Comparison of ENCODE assay signal across 32 cellular contexts in genomic region chr3:22012471-22012870, GRCh38.
A peak's percentile ranks its signal among the peaks of the same experiment; 100 is the strongest.
DNase-seq lines count a peak whose midpoint lies in the region; ATAC-seq and TF ChIP-seq lines count a peak whose summit lies in the region.
"Had no signal": no experiment of that assay in that cellular context is flagged by ENCODE, and none has a peak within 500 bp of the region (broad histone marks: within the 10 kb centered on the region; RNA-seq: fewer than 3 reads in every experiment).

No MANE protein-coding gene starts in this region.

- POLR2A ChIA-PET in SK-N-SH (lab: Yijun Ruan, JAX): no interaction called here

- no peaks in the 10 kb centered on the region; a peak in 1 of 4 replicates for H3K4me1 ChIP-seq in SK-N-SH (ENCODE audit: control insufficient read depth in 1 of 2, insufficient read depth in 2 of 2, low read depth in 1 of 2, low read length in 1 of 2)
- H3K4me1 ChIP-seq: ascending aorta, lower lobe of right lung, right lobe of liver, upper lobe of right lung had no signal

- no peaks in the 10 kb centered on the region for H3K9me2 ChIP-seq in SK-N-SH

- H3K4me2 ChIP-seq in SK-N-SH: no peak overlapping the region
- H3K4me2 ChIP-seq: neural progenitor cell had no signal

- no peak for DNase-seq in SK-N-SH
- peak; percentile 61 for DNase-seq in amniotic epithelial cell (ENCODE audit: low read depth)
- DNase-seq in kidney glomerular epithelial cell (lab: John Stamatoyannopoulos, UW): peak; percentile 2
- no peak for DNase-seq in nucleus accumbens (lab: John Stamatoyannopoulos, UW)
- DNase-seq: activated CD4-positive, alpha-beta T cell treated with anti-CD3 and anti-CD28 coated beads for 48 hours; activated CD8-positive, alpha-beta memory T cell treated with anti-CD3 and anti-CD28 coated beads for 24 hours; activated effector memory CD4-positive, alpha-beta T cell treated with anti-CD3 and anti-CD28 coated beads, Interleukin-2, amount 50 U/mL, for 16 hours; activated naive CD8-positive, alpha-beta T cell treated with anti-CD3 and anti-CD28 coated beads for 36 hours; AML-193; CD4-positive, alpha-beta T cell; central memory CD4-positive, alpha-beta T cell; dorsolateral prefrontal cortex; glutamatergic neuron; H7; KBM-7; kidney; lower lobe of right lung; NCI-H1436; NCI-H2081 treated with DMSO at 0.1 percent for 48 hours; posterior cingulate gyrus; right lobe of liver; stimulated activated CD4-positive, alpha-beta T cell treated with anti-CD3 and anti-CD28 coated beads, Interleukin-4, amount 100 ng/mL, for 4 hours; upper lobe of right lung had no signal

- no peak for TF ChIP-seq CTCF in SK-N-SH (IDR thresholded peaks at IDR 0.05)

- ATAC-seq in SK-N-SH treated with all-trans-retinoic acid at 6 μM for 48 hours (no peak), GM18505 (IDR thresholded peaks at IDR 0.05; ENCODE audit: unreplicated experiment) (no peak), GM21526 (IDR thresholded peaks at IDR 0.05; ENCODE audit: low FRiP score, unreplicated experiment) (no peak), HG03097 (IDR thresholded peaks at IDR 0.05; ENCODE audit: low FRiP score, unreplicated experiment) (no peak)
- ATAC-seq: lower lobe of right lung; right lobe of liver; stimulated activated memory B cell treated with anti-CD40 and anti-IgM and Interleukin-4, amounts not matched to agents 10 μg/mL and 1 μg/mL and 100 μg/mL, for 72 hours; upper lobe of right lung had no signal

- no peak overlapping the region for H3K27ac ChIP-seq in SK-N-SH (ENCODE audit: low read depth in 2 of 2, low read length in 1 of 2)
- H3K27ac ChIP-seq: ascending aorta, dorsolateral prefrontal cortex, lower lobe of right lung, neural progenitor cell, right lobe of liver, SK-N-MC, upper lobe of right lung, VCaP had no signal

- no peak overlapping the region for H2AFZ ChIP-seq in SK-N-SH (ENCODE audit: low read depth)
- H2AFZ ChIP-seq: neural progenitor cell had no signal

- H3K9me3 ChIP-seq in SK-N-SH: no peaks in the 10 kb centered on the region
- H3K9me3 ChIP-seq: ascending aorta, lower lobe of right lung, right lobe of liver, upper lobe of right lung had no signal

- no peaks in the 10 kb centered on the region for H3F3A ChIP-seq in SK-N-SH (replicated peaks; ENCODE audit: insufficient read depth)

- H3K36me3 ChIP-seq in SK-N-SH (replicated peaks in 1 of 2; ENCODE audit: control insufficient read depth in 1 of 2, insufficient read depth in 2 of 2, low read length in 1 of 2): no peaks in the 10 kb centered on the region
- H3K36me3 ChIP-seq: ascending aorta, lower lobe of right lung, neural progenitor cell, right lobe of liver, upper lobe of right lung had no signal

- CTCF ChIA-PET in SK-N-SH (lab: Yijun Ruan, JAX): interaction anchor here (1.8 kb wide), 1 partner anchor 7 kb away, joined by 4 read pairs; no protein-coding TSS in a partner anchor

- no peak overlapping the region for H3K4me3 ChIP-seq in SK-N-SH (ENCODE audit: low read depth in 2 of 2, low read length in 1 of 2)
- H3K4me3 ChIP-seq: ascending aorta, dorsolateral prefrontal cortex, lower lobe of right lung, neural progenitor cell, right lobe of liver, SK-N-MC, upper lobe of right lung had no signal

- H3K27me3 ChIP-seq in SK-N-SH (ENCODE audit: insufficient read depth): no peaks in the 10 kb centered on the region
- H3K27me3 ChIP-seq: ascending aorta, dorsolateral prefrontal cortex, neural progenitor cell, right lobe of liver, upper lobe of right lung had no signal

- no peak for TF ChIP-seq EP300 in SK-N-SH (IDR thresholded peaks at IDR 0.05; ENCODE audit: borderline replicate concordance in 1 of 2, low read depth in 1 of 2, low read length in 1 of 2)

- H3K79me2 ChIP-seq in SK-N-SH (ENCODE audit: insufficient read depth): no peaks in the 10 kb centered on the region

- no peak for TF ChIP-seq RAD21 in SK-N-SH (IDR thresholded peaks at IDR 0.05; ENCODE audit: low read length)

- no peak for TF ChIP-seq POLR2A in GM18505 (IDR thresholded peaks at IDR 0.05; ENCODE audit: borderline replicate concordance, extremely low read depth, insufficient read depth, insufficient read length)

- no peaks in the 10 kb centered on the region for H4K20me1 ChIP-seq in SK-N-SH (ENCODE audit: insufficient read depth)

- H3K9ac ChIP-seq in SK-N-SH: no peak overlapping the region
- H3K9ac ChIP-seq: neural progenitor cell had no signal

TF ChIP-seq in SK-N-SH treated with all-trans-retinoic acid at 6 μM for 48 hours, 23 proteins besides CTCF, POLR2A, EP300 and RAD21:
- no peak for TF ChIP-seq OSR1 (CRISPR knock-in tag; IDR thresholded peaks at IDR 0.05)
- TF ChIP-seq ISL1 (CRISPR knock-in tag; IDR thresholded peaks at IDR 0.05): peak; percentile 84

TF ChIP-seq in SK-N-SH, 30 proteins besides CTCF, POLR2A, EP300 and RAD21:
- no peak for TF ChIP-seq GABPA (IDR thresholded peaks at IDR 0.05; ENCODE audit: low read depth)
- no peak for TF ChIP-seq MEF2A (IDR thresholded peaks at IDR 0.05; ENCODE audit: borderline replicate concordance, low read depth)
- no peak for TF ChIP-seq YY1 (IDR thresholded peaks at IDR 0.05; ENCODE audit: low read depth)
- TF ChIP-seq SIN3A (IDR thresholded peaks at IDR 0.05; ENCODE audit: borderline replicate concordance, low read depth, low read length): no peak
- no peak for TF ChIP-seq RFX5 (IDR thresholded peaks at IDR 0.05; ENCODE audit: low read length)
- no peak for TF ChIP-seq RCOR1 (IDR thresholded peaks at IDR 0.05; ENCODE audit: low read length)
- TF ChIP-seq TEAD4 (IDR thresholded peaks at IDR 0.05; ENCODE audit: borderline replicate concordance, insufficient read depth): no peak
- no peak for TF ChIP-seq SMC3 (IDR thresholded peaks at IDR 0.05; ENCODE audit: low read depth, low read length)

Comparison
In these comparisons a context has a peak if more than half of its experiments do, and no peak if none do; other contexts are left out.
1. DNase-seq: peak in amniotic epithelial cell (single experiment) and kidney glomerular epithelial cell (single experiment); none in SK-N-SH (single experiment) and nucleus accumbens (0 of 56).